Comparison of ENCODE assay signal across 2 cellular contexts in the genomic region with DNA sequence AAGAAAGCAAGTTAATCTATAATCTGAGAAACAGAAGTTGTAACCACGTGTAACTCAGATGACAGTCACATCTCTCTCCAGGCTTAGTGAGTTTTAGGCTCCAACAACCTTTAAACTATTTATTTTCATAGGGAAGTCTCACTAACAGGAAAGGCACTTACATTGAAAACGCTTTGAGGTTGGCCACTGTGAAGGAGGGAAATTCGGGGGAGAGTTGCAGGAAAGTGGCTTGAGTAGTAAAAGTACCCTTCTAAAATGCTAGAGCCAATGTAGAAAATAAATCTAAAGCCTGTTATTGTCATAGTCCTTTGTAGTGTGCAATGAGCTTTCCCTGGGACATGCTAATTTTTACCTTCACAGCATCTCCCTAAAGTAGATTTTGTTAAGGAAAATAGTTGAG.
TF ChIP-seq lines count a peak whose summit lies in the region.

No MANE protein-coding gene starts in this region.

TF ChIP-seq in K562, 482 proteins besides CTCF, POLR2A, EP300 and RAD21:
- TF ChIP-seq FOXP1 (CRISPR knock-in tag; IDR thresholded peaks at IDR 0.05) = no peak
- 0 out of 2 replicates have a peak, but pooled peaks have one; percentile 14 for TF ChIP-seq GTF2E2 (tag; IDR thresholded peaks at IDR 0.05)

TF ChIP-seq in neural cell, 6 proteins besides CTCF, POLR2A, EP300 and RAD21:
- TF ChIP-seq, protein P1, sequence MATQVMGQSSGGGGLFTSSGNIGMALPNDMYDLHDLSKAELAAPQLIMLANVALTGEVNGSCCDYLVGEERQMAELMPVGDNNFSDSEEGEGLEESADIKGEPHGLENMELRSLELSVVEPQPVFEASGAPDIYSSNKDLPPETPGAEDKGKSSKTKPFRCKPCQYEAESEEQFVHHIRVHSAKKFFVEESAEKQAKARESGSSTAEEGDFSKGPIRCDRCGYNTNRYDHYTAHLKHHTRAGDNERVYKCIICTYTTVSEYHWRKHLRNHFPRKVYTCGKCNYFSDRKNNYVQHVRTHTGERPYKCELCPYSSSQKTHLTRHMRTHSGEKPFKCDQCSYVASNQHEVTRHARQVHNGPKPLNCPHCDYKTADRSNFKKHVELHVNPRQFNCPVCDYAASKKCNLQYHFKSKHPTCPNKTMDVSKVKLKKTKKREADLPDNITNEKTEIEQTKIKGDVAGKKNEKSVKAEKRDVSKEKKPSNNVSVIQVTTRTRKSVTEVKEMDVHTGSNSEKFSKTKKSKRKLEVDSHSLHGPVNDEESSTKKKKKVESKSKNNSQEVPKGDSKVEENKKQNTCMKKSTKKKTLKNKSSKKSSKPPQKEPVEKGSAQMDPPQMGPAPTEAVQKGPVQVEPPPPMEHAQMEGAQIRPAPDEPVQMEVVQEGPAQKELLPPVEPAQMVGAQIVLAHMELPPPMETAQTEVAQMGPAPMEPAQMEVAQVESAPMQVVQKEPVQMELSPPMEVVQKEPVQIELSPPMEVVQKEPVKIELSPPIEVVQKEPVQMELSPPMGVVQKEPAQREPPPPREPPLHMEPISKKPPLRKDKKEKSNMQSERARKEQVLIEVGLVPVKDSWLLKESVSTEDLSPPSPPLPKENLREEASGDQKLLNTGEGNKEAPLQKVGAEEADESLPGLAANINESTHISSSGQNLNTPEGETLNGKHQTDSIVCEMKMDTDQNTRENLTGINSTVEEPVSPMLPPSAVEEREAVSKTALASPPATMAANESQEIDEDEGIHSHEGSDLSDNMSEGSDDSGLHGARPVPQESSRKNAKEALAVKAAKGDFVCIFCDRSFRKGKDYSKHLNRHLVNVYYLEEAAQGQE (IDR thresholded peaks at IDR 0.05; ENCODE audit: borderline replicate concordance) = no peak
- TF ChIP-seq TAF1 (IDR thresholded peaks at IDR 0.05; ENCODE audit: low read depth) (no peak), EZH2 (IDR thresholded peaks at IDR 0.05; ENCODE audit: borderline replicate concordance, insufficient read depth, low read length, poor library complexity, severe bottlenecking) (no peak), MXI1 (conservative IDR thresholded peaks at IDR 0.05; ENCODE audit: poor library complexity, severe bottlenecking) (no peak), POLR2AphosphoS5 (IDR thresholded peaks at IDR 0.05) (no peak), SMC3 (conservative IDR thresholded peaks at IDR 0.05; ENCODE audit: poor library complexity) (no peak)
